ENCODE assay signal across 30 cellular contexts in the genomic region with DNA sequence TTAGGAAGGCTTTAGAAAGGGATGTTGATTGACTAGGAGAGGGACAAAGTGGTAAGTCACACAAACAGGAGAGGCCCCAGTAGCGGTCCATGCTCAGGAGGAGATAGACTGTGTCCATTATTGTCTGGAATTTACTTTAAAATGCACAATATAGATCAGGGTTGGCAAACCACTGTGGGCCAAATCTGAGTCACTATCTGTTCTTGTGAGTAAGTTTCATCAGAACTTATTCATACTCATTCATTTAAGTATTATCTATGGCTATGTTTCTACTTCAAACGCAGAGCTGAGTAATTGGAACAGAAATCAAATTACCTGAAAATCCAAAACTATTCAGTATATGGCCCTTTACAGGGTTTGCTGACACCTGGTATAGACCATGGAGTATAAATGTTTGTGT.
"Had no signal": no experiment of that assay in that cellular context is flagged by ENCODE, and none has a peak within 500 bp of the region (broad histone marks: within the 10 kb centered on the region; RNA-seq: fewer than 3 reads in every experiment).

No MANE protein-coding gene starts in this region.

- H3K27ac Mint-ChIP-seq: activated CD4-positive, alpha-beta memory T cell treated with anti-CD3 and anti-CD28 coated beads for 36 hours; activated naive CD4-positive, alpha-beta T cell treated with anti-CD3 and anti-CD28 coated beads, Interleukin-2, amount 50 U/mL, for 72 hours; activated T-cell treated with anti-CD3 and anti-CD28 coated beads, Interleukin-2, amount 50 U/mL, for 24 hours; activated T-helper 2 cell treated with anti-CD3 and anti-CD28 coated beads, Interferon-gamma antibody, Interleukin-2, Interleukin-4, amounts not matched to agents 10 μg/mL and 5 μg/mL and 100 μg/mL, durations not matched to agents 14 hours and 24 hours and 36 hours; mesothelial cell of epicardium; naive B cell; nephron progenitor cell; stimulated activated naive B cell treated with anti-CD40 and anti-IgM and Interleukin-4, amounts not matched to agents 10 μg/mL and 1 μg/mL and 100 μg/mL, for 72 hours had no signal

- H3K27me3 ChIP-seq: breast epithelium, neutrophil, pancreas, tibial nerve had no signal

- H3K9me3 Mint-ChIP-seq: activated CD4-positive, alpha-beta memory T cell treated with anti-CD3 and anti-CD28 coated beads for 36 hours; activated naive CD4-positive, alpha-beta T cell treated with anti-CD3 and anti-CD28 coated beads, Interleukin-2, amount 50 U/mL, for 72 hours; activated T-cell treated with anti-CD3 and anti-CD28 coated beads, Interleukin-2, amount 50 U/mL, for 24 hours; activated T-helper 2 cell treated with anti-CD3 and anti-CD28 coated beads, Interferon-gamma antibody, Interleukin-2, Interleukin-4, amounts not matched to agents 10 μg/mL and 5 μg/mL and 100 μg/mL, durations not matched to agents 14 hours and 24 hours and 36 hours; central memory CD8-positive, alpha-beta T cell; nephron progenitor cell; stimulated activated naive B cell treated with anti-CD40 and anti-IgM and Interleukin-4, amounts not matched to agents 10 μg/mL and 1 μg/mL and 100 μg/mL, for 72 hours had no signal

- H3K36me3 Mint-ChIP-seq: activated CD4-positive, alpha-beta memory T cell treated with anti-CD3 and anti-CD28 coated beads for 36 hours; activated naive CD4-positive, alpha-beta T cell treated with anti-CD3 and anti-CD28 coated beads, Interleukin-2, amount 50 U/mL, for 72 hours; mesothelial cell of epicardium; naive B cell; stimulated activated naive B cell treated with anti-CD40 and anti-IgM and Interleukin-4, amounts not matched to agents 10 μg/mL and 1 μg/mL and 100 μg/mL, for 72 hours had no signal

- H3K27ac ChIP-seq: breast epithelium, neutrophil, pancreas, prostate gland, tibial nerve, VCaP had no signal

- H3K4me3 ChIP-seq: breast epithelium, pancreas, prostate gland, tibial nerve had no signal

- H3K36me3 ChIP-seq: breast epithelium, neutrophil, pancreas, prostate gland had no signal

- H3K4me1 ChIP-seq: breast epithelium, pancreas, prostate gland, tibial nerve had no signal

- ATAC-seq: left colon; pancreas; sciatic nerve; stimulated activated naive B cell treated with anti-CD40 and anti-IgM and Interleukin-4, amounts not matched to agents 10 μg/mL and 1 μg/mL and 100 μg/mL, for 72 hours had no signal

- DNase-seq: activated CD4-positive, alpha-beta memory T cell treated with anti-CD3 and anti-CD28 coated beads for 36 hours; activated CD4-positive, alpha-beta T cell treated with anti-CD3 and anti-CD28 coated beads for 48 hours; activated CD8-positive, alpha-beta memory T cell treated with anti-CD3 and anti-CD28 coated beads, Interleukin-2, amount 50 U/mL, for 4 hours; activated naive CD4-positive, alpha-beta T cell; activated T-cell treated with anti-CD3 and anti-CD28 coated beads, Interleukin-2, amount 50 U/mL, for 24 hours; dermis blood vessel endothelial cell; effector CD4-positive, alpha-beta T cell; head of caudate nucleus; hippocampal formation; kidney; left colon; naive B cell; nephron progenitor cell; pancreas; retina; small intestine; stimulated activated CD4-positive, alpha-beta T cell treated with anti-CD3 and anti-CD28 coated beads, Interleukin-4, amount 100 ng/mL, for 4 hours; stimulated activated CD8-positive, alpha-beta memory T cell treated with anti-CD3 and anti-CD28 coated beads, Interleukin-4, amount 100 ng/mL, for 48 hours; stimulated activated naive B cell treated with anti-CD40 and anti-IgM and Interleukin-4, amounts not matched to agents 10 μg/mL and 1 μg/mL and 100 μg/mL, for 72 hours had no signal

- FAIRE-seq: colon, kidney, pancreas, small intestine had no signal

- H3K4me1 Mint-ChIP-seq: central memory CD8-positive, alpha-beta T cell; mesothelial cell of epicardium; nephron progenitor cell had no signal

- H3K9me3 ChIP-seq: breast epithelium, neutrophil, pancreas, prostate gland, tibial nerve had no signal

- H3K27me3 Mint-ChIP-seq: activated T-cell treated with anti-CD3 and anti-CD28 coated beads, Interleukin-2, amount 50 U/mL, for 24 hours had no signal

- H3K4me3 Mint-ChIP-seq: activated CD4-positive, alpha-beta memory T cell treated with anti-CD3 and anti-CD28 coated beads for 36 hours; activated T-cell treated with anti-CD3 and anti-CD28 coated beads, Interleukin-2, amount 50 U/mL, for 24 hours; central memory CD8-positive, alpha-beta T cell; mesothelial cell of epicardium; naive B cell; nephron progenitor cell; stimulated activated naive B cell treated with anti-CD40 and anti-IgM and Interleukin-4, amounts not matched to agents 10 μg/mL and 1 μg/mL and 100 μg/mL, for 72 hours had no signal
